ENCODE assay signal across 8 cellular contexts in genomic region chr19:41998246-41999020, GRCh38. TPM values are rescaled to one million over a fixed set of nuclear protein-coding genes. Genes with fewer than 3 reads are reported as not detected.
A peak's percentile ranks its signal among the peaks of the same experiment; 100 is the strongest.
DNase-seq lines count a peak whose midpoint lies in the region; ATAC-seq, FAIRE-seq and TF ChIP-seq lines count a peak whose summit lies in the region.

No MANE protein-coding gene starts in this region.

- H3K4me3 ChIP-seq in A549 (peak overlapping the region; percentile 47), GM12864 (ENCODE audit: low read depth, low read length) (no peak overlapping the region), adipocyte (ENCODE audit: low read length) (no peak overlapping the region), iPS-20b (ENCODE audit: low read length) (peak overlapping the region; percentile 52), stomach (peak overlapping the region; percentile 9 to 26 (median 16))

- TF ChIP-seq CTCF in A549 (IDR thresholded peaks at IDR 0.05): peak; percentile 90
- TF ChIP-seq CTCF in GM12864 (IDR thresholded peaks at IDR 0.05; ENCODE audit: low read depth, low read length, missing control alignments): peak; percentile 67
- TF ChIP-seq CTCF in stomach (IDR thresholded peaks at IDR 0.05): peak in 3 of 7 experiments; percentile 22 to 49 (median 41)

- ATAC-seq in A549: peak; percentile 9 to 60; a peak in 4 of 6 replicates
- no peak for ATAC-seq in GM21723 (IDR thresholded peaks at IDR 0.05; ENCODE audit: unreplicated experiment)

- POLR2A ChIA-PET in A549 (lab: Yijun Ruan, JAX): interaction anchor here (0.8 to 0.9 kb wide), 2 partner anchors 12 to 78 kb away, joined by 3 read pairs; partner anchors contain the start of gene ZNF574

- H3K27ac ChIP-seq in A549: peak overlapping the region in 1 of 2 experiments; percentile 47; a peak in 2 of 6 replicates
- H3K27ac ChIP-seq in iPS-20b (ENCODE audit: low read length): no peak overlapping the region
- no peak overlapping the region for H3K27ac ChIP-seq in stomach

- H3K9ac ChIP-seq in adipocyte (ENCODE audit: low read length) (no peak overlapping the region), iPS-20b (ENCODE audit: low read depth, low read length) (no peak overlapping the region)

- H3K4me1 ChIP-seq in A549 (peaks cover 29% of the 10 kb centered on the region), adipocyte (ENCODE audit: control insufficient read depth, insufficient read depth, low read length) (peaks cover 2% of the 10 kb centered on the region), iPS-20b (ENCODE audit: insufficient read depth, low read length) (peaks cover 10% of the 10 kb centered on the region; the same call in 1 of the 2 replicates), stomach (peaks cover 19 to 34% (median 30%) of the 10 kb centered on the region in 4 donors)

- intact Hi-C loops in stomach (cut with DNase I; ENCODE audit: low total_unique reads): no loop called here

- TF ChIP-seq EP300 in A549 (IDR thresholded peaks at IDR 0.05) (no peak), stomach (IDR thresholded peaks at IDR 0.05) (no peak)

- peak; percentile 62 to 66; a peak in 4 of 5 replicates for TF ChIP-seq RAD21 in A549 (conservative IDR thresholded peaks at IDR 0.05 in 1 of 2, IDR thresholded peaks at IDR 0.05 in 1 of 2)

- FAIRE-seq in A549 (lab: Jason Lieb, UNC): no peak

- 1% methylated on average over 32 of the region's 64 CpGs for WGBS in A549 (ENCODE audit: missing lambda C conversion rate)
- WGBS in stomach, 5 donors: 3 to 19% (median 4%) methylated on average over 5 to 64 of the region's 64 CpGs

- no peaks in the 10 kb centered on the region for H3K9me3 ChIP-seq in A549
- H3K9me3 ChIP-seq in adipocyte (ENCODE audit: control insufficient read depth, low read length): no peaks in the 10 kb centered on the region
- no peaks in the 10 kb centered on the region for H3K9me3 ChIP-seq in iPS-20b (ENCODE audit: insufficient read depth, low read depth, low read length)
- no peaks in the 10 kb centered on the region for H3K9me3 ChIP-seq in stomach

- no peaks in the 10 kb centered on the region for H3K36me3 ChIP-seq in adipocyte (ENCODE audit: control insufficient read depth, insufficient read depth, low read length, severe bottlenecking)
- 0 out of 2 replicates have a peak, but pooled peaks cover 4% of the 10 kb centered on the region for H3K36me3 ChIP-seq in iPS-20b (ENCODE audit: insufficient read depth, low read depth, low read length)
- H3K36me3 ChIP-seq in stomach: no peaks in the 10 kb centered on the region

- TF ChIP-seq POLR2A in A549 (IDR thresholded peaks at IDR 0.05; ENCODE audit: low read length) (no peak), stomach (IDR thresholded peaks at IDR 0.05) (no peak)

- DNase-seq in A549 (ENCODE audit: low read depth in 1 of 2, low spot score in 1 of 2): peak; percentile 74 to 86
- DNase-seq in GM12864 (ENCODE audit: low read depth): no peak
- DNase-seq in NCI-H748 treated with DMSO at 0.1 percent for 48 hours (lab: John Stamatoyannopoulos, UW): peak; percentile 41
- peak; percentile 85 for DNase-seq in adipocyte (ENCODE audit: low read depth)
- peak; percentile 29 for DNase-seq in stomach
- no peak for DNase-seq in amniotic stem cell (lab: John Stamatoyannopoulos, UW)

- H3K4me2 ChIP-seq in A549: peak overlapping the region; percentile 100

- CTCF ChIA-PET in A549 (lab: Yijun Ruan, JAX): interaction anchor here (0.6 to 14.8 kb wide), 13 partner anchors 11 to 187 kb away, joined by 3 to 344 read pairs (median 4); no protein-coding TSS in a partner anchor

- H3K27me3 ChIP-seq in adipocyte (replicated peaks; ENCODE audit: control insufficient read depth, insufficient read depth, low read length) (peaks cover 57% of the 10 kb centered on the region), iPS-20b (ENCODE audit: insufficient read depth, low read length) (peaks cover 85% of the 10 kb centered on the region), stomach (peaks cover 11 to 98% (median 90%) of the 10 kb centered on the region in 3 donors)

TF ChIP-seq in A549, 52 proteins besides CTCF, POLR2A, EP300 and RAD21:
- TF ChIP-seq MAX (IDR thresholded peaks at IDR 0.05) (peak; percentile 44; the same call in 1 of the 2 replicates), ZNF302 (CRISPR knock-in tag; IDR thresholded peaks at IDR 0.05) (no peak), REST (IDR thresholded peaks at IDR 0.05) (0 out of 2 replicates have a peak, but pooled peaks have one; percentile 51), RNF2 (IDR thresholded peaks at IDR 0.05; ENCODE audit: borderline replicate concordance, low read depth) (no peak), SMC3 (IDR thresholded peaks at IDR 0.05) (peak; percentile 79), E2F6 (IDR thresholded peaks at IDR 0.05; ENCODE audit: borderline replicate concordance, low read depth) (peak; percentile 63), BHLHE40 (IDR thresholded peaks at IDR 0.05; ENCODE audit: low read depth, low read length) (no peak)

RNA-seq across cellular contexts. Expression of gene ATP1A3, which starts 4.4 kb away (rescaled TPM):
- 0.67 and 0.69 TPM in 2 replicates for polyA plus RNA-seq in A549 (2011; rRNA removed)
- 1.2 and 1.3 TPM in 2 replicates for polyA plus RNA-seq in A549 (2012; cell fraction: cytosol; rRNA removed)
- polyA plus RNA-seq in A549 (2012; cell fraction: nucleus; rRNA removed): 2.9 and 3.8 TPM in 2 replicates
- 3.4 to 3.8 TPM (median 3.7 TPM) in 3 replicates for polyA plus RNA-seq in A549 (2017; fragmentation: RNase III; extraction: RNeasy Plus Mini Kit Qiagen cat#74134 plus additional on column Dnase treatment)
- 1.3 and 2.6 TPM in 2 replicates for polyA minus RNA-seq in A549 (2011; rRNA and poly(A)+ RNA removed)
- under 1 TPM in 1 of 5 donors, not detected in 4; 0.29 TPM for total RNA-seq in stomach
- under 1 TPM in 2 of 3 donors, not detected in 1; 0.12 to 0.45 TPM for polyA plus RNA-seq in stomach

RNA-seq across cellular contexts. Expression of gene RABAC1, which starts 39.3 kb away (rescaled TPM):
- polyA plus RNA-seq in A549 (2011; rRNA removed) (117 and 137 TPM in 2 replicates), A549 (2017; fragmentation: RNase III; extraction: RNeasy Plus Mini Kit Qiagen cat#74134 plus additional on column Dnase treatment) (199 to 247 TPM (median 246 TPM) in 3 replicates), stomach (100 to 1,000 TPM; 127 to 181 (median 170) TPM)
- polyA plus RNA-seq in A549 (2012; cell fraction: cytosol; rRNA removed): 315 and 361 TPM in 2 replicates
- 405 and 426 TPM in 2 replicates for polyA plus RNA-seq in A549 (2012; cell fraction: nucleus; rRNA removed)
- polyA minus RNA-seq in A549 (2011; rRNA and poly(A)+ RNA removed): 73.2 and 77.6 TPM in 2 replicates
- total RNA-seq in stomach: 100 to 1,000 TPM in 3 of 5 donors, 10 to 100 TPM in 2; 44.6 to 499 (median 114) TPM

Comparison
In these comparisons a context has a peak if more than half of its experiments do, and no peak if none do; other contexts are left out.
1. DNase-seq: peak in A549 (2 of 2), NCI-H748 treated with DMSO at 0.1 percent for 48 hours (single experiment), adipocyte (single experiment) and stomach (single experiment); none in GM12864 (single experiment) and amniotic stem cell (single experiment).
2. H3K4me3 ChIP-seq: peak in A549 (single experiment), iPS-20b (single experiment) and stomach (4 of 4); none in GM12864 (single experiment) and adipocyte (single experiment).